Comparison of ENCODE assay signal across 21 cellular contexts in genomic region chr9:91044354-91044753, GRCh38.
DNase-seq lines count a peak whose midpoint lies in the region; ATAC-seq and TF ChIP-seq lines count a peak whose summit lies in the region.
"Had no signal": no experiment of that assay in that cellular context is flagged by ENCODE, and none has a peak within 500 bp of the region (broad histone marks: within the 10 kb centered on the region; RNA-seq: fewer than 3 reads in every experiment).

No MANE protein-coding gene starts in this region.

- H2BK120ac ChIP-seq in neuronal stem cell (ENCODE audit: low read depth, low read length): no peak overlapping the region

- H3K79me1 ChIP-seq in neuronal stem cell (ENCODE audit: low read depth, low read length): no peaks in the 10 kb centered on the region

- no peak overlapping the region for H4K8ac ChIP-seq in neuronal stem cell (ENCODE audit: low read depth, low read length)

- H3K4me2 ChIP-seq in neuronal stem cell (ENCODE audit: insufficient read depth, low read length, poor library complexity, severe bottlenecking): no peak overlapping the region

- peak overlapping the region; percentile 57 for H3K14ac ChIP-seq in neuronal stem cell (ENCODE audit: low read length)

- no peak overlapping the region for H3K23ac ChIP-seq in neuronal stem cell (ENCODE audit: low read depth, low read length, poor library complexity)

- H4K91ac ChIP-seq in neuronal stem cell (ENCODE audit: low read depth, low read length, poor library complexity): no peak overlapping the region

- no peak for TF ChIP-seq CTCF in uterus (IDR thresholded peaks at IDR 0.05)
- no peak for TF ChIP-seq CTCF in breast epithelium (IDR thresholded peaks at IDR 0.05)

- no peak overlapping the region for H2BK12ac ChIP-seq in neuronal stem cell (ENCODE audit: low read length)

- no peaks in the 10 kb centered on the region for H3K27me3 Mint-ChIP-seq in activated CD8-positive, alpha-beta memory T cell treated with anti-CD3 and anti-CD28 coated beads, Interleukin-2, amount 10 ng/mL, durations not matched to agents 7 days and 5 days
- H3K27me3 Mint-ChIP-seq in dendritic cell treated with granulocyte-macrophage colony-stimulating factor and Interleukin-4, amounts not matched to agents 40 ng/mL and 50 ng/mL, for 4 days: peaks cover 34% of the 10 kb centered on the region

- H3K4ac ChIP-seq in neuronal stem cell (ENCODE audit: low read length): no peak overlapping the region

- no peak overlapping the region for H3K18ac ChIP-seq in neuronal stem cell (ENCODE audit: low read length)

- H3K27ac ChIP-seq in neuronal stem cell (replicated peaks; ENCODE audit: low read length) (no peak overlapping the region), uterus (peak overlapping the region; percentile 91 to 93), breast epithelium (no peak overlapping the region)
- H3K27ac ChIP-seq: C4-2B, RWPE1 had no signal

- H2BK5ac ChIP-seq in neuronal stem cell (ENCODE audit: low read length): no peak overlapping the region

- H3K4me1 ChIP-seq in neuronal stem cell (ENCODE audit: control insufficient read depth in 2 of 2, insufficient read depth in 1 of 2, low read depth in 1 of 2, low read length in 2 of 2) (peaks cover 0 to 2% of the 10 kb centered on the region in 2 donors), uterus (peaks cover 0 to 4% of the 10 kb centered on the region in 2 donors), breast epithelium (no peaks in the 10 kb centered on the region)

- H3K36me3 ChIP-seq in neuronal stem cell (replicated peaks in 1 of 2; ENCODE audit: control insufficient read depth in 2 of 2, insufficient read depth in 2 of 2, low read length in 2 of 2) (no peaks in the 10 kb centered on the region), uterus (no peaks in the 10 kb centered on the region), breast epithelium (no peaks in the 10 kb centered on the region)

- ATAC-seq in activated CD8-positive, alpha-beta memory T cell treated with anti-CD3 and anti-CD28 coated beads, Interleukin-2, amount 10 ng/mL, durations not matched to agents 7 days and 5 days: no peak
- ATAC-seq in HG02970 (IDR thresholded peaks at IDR 0.05; ENCODE audit: low FRiP score, unreplicated experiment): no peak

- no peak overlapping the region for H2BK15ac ChIP-seq in neuronal stem cell (ENCODE audit: low read length)

- TF ChIP-seq POLR2A in uterus (IDR thresholded peaks at IDR 0.05) (no peak), breast epithelium (IDR thresholded peaks at IDR 0.05) (no peak)

- DNase-seq in activated CD8-positive, alpha-beta memory T cell treated with anti-CD3 and anti-CD28 coated beads, Interleukin-2, amount 10 ng/mL, durations not matched to agents 7 days and 5 days: peak; percentile 34
- no peak for DNase-seq in activated CD8-positive, alpha-beta memory T cell treated with anti-CD3 and anti-CD28 coated beads, Interleukin-2, amount 50 U/mL, for 4 hours
- no peak for DNase-seq in neuronal stem cell (ENCODE audit: low spot score)
- peak in 1 of 2 donors; percentile 24 for DNase-seq in uterus
- DNase-seq in breast epithelium (ENCODE audit: low spot score in 2 of 2): no peak
- DNase-seq: CD8-positive, alpha-beta memory T cell; GOT3; Karpas-422; MV-4-11; NCI-H1105 treated with DMSO at 0.1 percent for 48 hours; NCI-H2081; NCI-H2171; NCI-H345; NCI-H524; NCI-H774; NK-92 treated with Interleukin-12 subunit alpha and Interleukin-12 subunit beta, amount 100 ng/mL, for 24 hours; SHP77 treated with DMSO at 0.1 percent for 48 hours had no signal

- CTCF ChIA-PET in activated CD8-positive, alpha-beta memory T cell treated with anti-CD3 and anti-CD28 coated beads, Interleukin-2, amount 10 ng/mL, durations not matched to agents 7 days and 5 days (lab: Charles Lee): interaction anchor here (1.1 to 2.1 kb wide), 3 partner anchors 10 to 389 kb away, joined by 3 to 5 read pairs (median 4); no protein-coding TSS in a partner anchor

- H3K27me3 ChIP-seq in neuronal stem cell (ENCODE audit: control insufficient read depth in 3 of 3, insufficient read depth in 3 of 3, low read depth in 1 of 3, low read length in 3 of 3): peaks cover 0 to 2% (median 0%) of the 10 kb centered on the region in 3 experiments
- H3K27me3 ChIP-seq in uterus: no peaks in the 10 kb centered on the region
- H3K27me3 ChIP-seq in breast epithelium: peaks cover 0 to 3% of the 10 kb centered on the region in 2 donors

- intact Hi-C loops in dendritic cell treated with granulocyte-macrophage colony-stimulating factor and Interleukin-4, amounts not matched to agents 40 ng/mL and 50 ng/mL, for 4 days (cut with micrococcal nuclease): no loop called here
- intact Hi-C loops in uterus (cut with DNase I; ENCODE audit: low total_unique reads): loop anchor here (5.0 kb wide), 1 partner anchor 148 kb away; no protein-coding TSS in a partner anchor
- intact Hi-C loops in breast epithelium (cut with DNase I; ENCODE audit: low total_unique reads): no loop called here

- no peaks in the 10 kb centered on the region for H3K9me3 Mint-ChIP-seq in activated CD8-positive, alpha-beta memory T cell treated with anti-CD3 and anti-CD28 coated beads, Interleukin-2, amount 10 ng/mL, durations not matched to agents 7 days and 5 days (ENCODE audit: low read depth)
- H3K9me3 Mint-ChIP-seq in dendritic cell treated with granulocyte-macrophage colony-stimulating factor and Interleukin-4, amounts not matched to agents 40 ng/mL and 50 ng/mL, for 4 days: no peaks in the 10 kb centered on the region
- H3K9me3 Mint-ChIP-seq: CD8-positive, alpha-beta memory T cell had no signal

- H2AFZ ChIP-seq in neuronal stem cell (ENCODE audit: low read length): no peak overlapping the region

- H3K4me1 Mint-ChIP-seq in activated CD8-positive, alpha-beta memory T cell treated with anti-CD3 and anti-CD28 coated beads, Interleukin-2, amount 10 ng/mL, durations not matched to agents 7 days and 5 days: peaks cover 82% of the 10 kb centered on the region
- peaks cover 37% of the 10 kb centered on the region for H3K4me1 Mint-ChIP-seq in dendritic cell treated with granulocyte-macrophage colony-stimulating factor and Interleukin-4, amounts not matched to agents 40 ng/mL and 50 ng/mL, for 4 days (ENCODE audit: low read depth)

- H2AK5ac ChIP-seq in neuronal stem cell (ENCODE audit: low read depth, low read length): no peak overlapping the region

- H3K36me3 Mint-ChIP-seq in activated CD8-positive, alpha-beta memory T cell treated with anti-CD3 and anti-CD28 coated beads, Interleukin-2, amount 10 ng/mL, durations not matched to agents 7 days and 5 days: peaks cover 4% of the 10 kb centered on the region
- no peaks in the 10 kb centered on the region for H3K36me3 Mint-ChIP-seq in dendritic cell treated with granulocyte-macrophage colony-stimulating factor and Interleukin-4, amounts not matched to agents 40 ng/mL and 50 ng/mL, for 4 days (ENCODE audit: low read depth)

- H3K27ac Mint-ChIP-seq in activated CD8-positive, alpha-beta memory T cell treated with anti-CD3 and anti-CD28 coated beads, Interleukin-2, amount 10 ng/mL, durations not matched to agents 7 days and 5 days: no peak overlapping the region
- peak overlapping the region; percentile 33 for H3K27ac Mint-ChIP-seq in dendritic cell treated with granulocyte-macrophage colony-stimulating factor and Interleukin-4, amounts not matched to agents 40 ng/mL and 50 ng/mL, for 4 days

- no peak overlapping the region for H3K4me3 ChIP-seq in neuronal stem cell (ENCODE audit: low read length in 2 of 2)
- no peak overlapping the region for H3K4me3 ChIP-seq in uterus
- H3K4me3 ChIP-seq in breast epithelium: no peak overlapping the region

- H3K4me3 Mint-ChIP-seq in activated CD8-positive, alpha-beta memory T cell treated with anti-CD3 and anti-CD28 coated beads, Interleukin-2, amount 10 ng/mL, durations not matched to agents 7 days and 5 days: no peak overlapping the region
- no peak overlapping the region for H3K4me3 Mint-ChIP-seq in dendritic cell treated with granulocyte-macrophage colony-stimulating factor and Interleukin-4, amounts not matched to agents 40 ng/mL and 50 ng/mL, for 4 days
- H3K4me3 Mint-ChIP-seq: CD8-positive, alpha-beta memory T cell had no signal

- no CpG with 5 or more reads among the region's 3 CpGs for WGBS in neuronal stem cell (ENCODE audit: extremely low coverage in 2 of 2, insufficient read length in 2 of 2, insufficient replicate concordance in 1 of 2), 2 donors

- H3K9me3 ChIP-seq in neuronal stem cell (replicated peaks in 1 of 2; ENCODE audit: control insufficient read depth in 2 of 2, insufficient read depth in 1 of 2, low read depth in 1 of 2, low read length in 2 of 2) (no peaks in the 10 kb centered on the region), uterus (no peaks in the 10 kb centered on the region), breast epithelium (no peaks in the 10 kb centered on the region)

- H3K9ac ChIP-seq in neuronal stem cell (ENCODE audit: low read depth, low read length, poor library complexity): no peak overlapping the region

Comparison
In these comparisons a context has a peak if more than half of its experiments do, and no peak if none do; other contexts are left out.
1. H3K27ac ChIP-seq: peak in uterus (2 of 2); none in neuronal stem cell (single experiment) and breast epithelium (0 of 2).